In genomic region chr1:56967900-56968832, GRCh38 we compare ENCODE assay signal across 10 cellular contexts. TPM values are rescaled to one million over a fixed set of nuclear protein-coding genes. Genes with fewer than 3 reads are reported as not detected.
DNase-seq lines count a peak whose midpoint lies in the region; ATAC-seq and TF ChIP-seq lines count a peak whose summit lies in the region.
"Had no signal": no experiment of that assay in that cellular context is flagged by ENCODE, and none has a peak within 500 bp of the region (broad histone marks: within the 10 kb centered on the region; RNA-seq: fewer than 3 reads in every experiment).

No MANE protein-coding gene starts in this region.

- DNase-seq in stimulated activated CD4-positive, alpha-beta T cell treated with anti-CD3 and anti-CD28 coated beads, Interleukin-15, amount 100 ng/mL, for 24 hours, result peak; percentile 16
- DNase-seq in stimulated activated CD4-positive, alpha-beta T cell treated with anti-CD3 and anti-CD28 coated beads, Interleukin-4, amount 100 ng/mL, for 24 hours, result no peak
- DNase-seq in Panc1 (ENCODE audit: low read depth, low spot score), result no peak
- DNase-seq in heart right ventricle, result peak; percentile 9 to 23
- peak in 1 of 2 donors; percentile 24 for DNase-seq in upper lobe of left lung
- DNase-seq in coronary artery (ENCODE audit: low spot score), result no peak
- DNase-seq: stimulated activated naive CD4-positive, alpha-beta T cell treated with Interleukin-2 at 50 U/mL for 16 hours had no signal

- H3K27me3 ChIP-seq in Panc1 (ENCODE audit: control insufficient read depth, insufficient read depth, low read length) (peaks cover 2% of the 10 kb centered on the region; the same call in 1 of the 2 replicates), heart right ventricle (peaks cover 0 to 3% (median 0%) of the 10 kb centered on the region in 7 donors), upper lobe of left lung (no peaks in the 10 kb centered on the region)
- H3K27me3 ChIP-seq: neutrophil had no signal

- CTCF ChIA-PET in Panc1 (lab: Charles Lee), result no interaction called here

- no TSS peak for BruUV-seq in Panc1 (replicated peaks; lab: Mats Ljungman, UMichigan)

- TF ChIP-seq CTCF in Panc1 (IDR thresholded peaks at IDR 0.05) (peak; percentile 70), heart right ventricle (IDR thresholded peaks at IDR 0.05) (peak in 7 of 9 donors; percentile 39 to 60 (median 46)), upper lobe of left lung (IDR thresholded peaks at IDR 0.05) (peak in 4 of 6 experiments; percentile 27 to 39 (median 34)), coronary artery (IDR thresholded peaks at IDR 0.05) (no peak)

- 45 to 48% methylated on average over 15 of the region's 15 CpGs for WGBS in heart right ventricle, 2 donors
- 35 to 39% methylated on average over 15 of the region's 15 CpGs for WGBS in upper lobe of left lung, 2 donors

- POLR2A ChIA-PET in Panc1 (lab: Charles Lee), result no interaction called here

- ATAC-seq in Panc1 (no peak), heart right ventricle (no peak), upper lobe of left lung (ENCODE audit: low FRiP score in 2 of 2) (no peak), GM18873 (IDR thresholded peaks at IDR 0.05; ENCODE audit: low FRiP score, unreplicated experiment) (no peak), GM18870 (IDR thresholded peaks at IDR 0.05; ENCODE audit: unreplicated experiment) (no peak)

- TF ChIP-seq POLR2A in upper lobe of left lung (IDR thresholded peaks at IDR 0.05), result no peak

- H3K4me3 ChIP-seq in Panc1 (ENCODE audit: low read depth in 2 of 2, low read length in 2 of 2) (no peak overlapping the region), heart right ventricle (no peak overlapping the region), upper lobe of left lung (no peak overlapping the region), coronary artery (no peak overlapping the region)

- no peak overlapping the region for H3K27ac ChIP-seq in Panc1 (ENCODE audit: low read length)
- H3K27ac ChIP-seq in heart right ventricle, result no peak overlapping the region
- no peak overlapping the region for H3K27ac ChIP-seq in upper lobe of left lung
- no peak overlapping the region for H3K27ac ChIP-seq in coronary artery
- H3K27ac ChIP-seq: neutrophil had no signal

- intact Hi-C loops in Panc1 (cut with micrococcal nuclease; ENCODE audit: unreplicated experiment) (loop anchor here (10.0 kb wide), 1 partner anchor 133 kb away; no protein-coding TSS in a partner anchor), heart right ventricle (cut with DNase I) (loop anchor here in 3 of 10 donors (5.0 to 10.0 kb wide), 3 partner anchors 113 to 136 kb away; partner anchors contain the start of gene C8A (in 1 of the 3))

- H3K4me1 ChIP-seq in Panc1 (ENCODE audit: control insufficient read depth, insufficient read depth, low read length) (no peaks in the 10 kb centered on the region), heart right ventricle (no peaks in the 10 kb centered on the region), upper lobe of left lung (no peaks in the 10 kb centered on the region)

- TF ChIP-seq EP300 in upper lobe of left lung (IDR thresholded peaks at IDR 0.05), result no peak

- H3K36me3 ChIP-seq in Panc1 (ENCODE audit: control insufficient read depth, insufficient read depth, low read length), result no peaks in the 10 kb centered on the region
- no peaks in the 10 kb centered on the region for H3K36me3 ChIP-seq in heart right ventricle
- no peaks in the 10 kb centered on the region for H3K36me3 ChIP-seq in upper lobe of left lung
- H3K36me3 ChIP-seq: neutrophil had no signal

- H3K9me3 ChIP-seq in Panc1 (ENCODE audit: control insufficient read depth, insufficient read depth, low read depth, low read length), result no peaks in the 10 kb centered on the region
- peaks cover 0 to 5% (median 0%) of the 10 kb centered on the region in 11 donors for H3K9me3 ChIP-seq in heart right ventricle
- H3K9me3 ChIP-seq in upper lobe of left lung, result no peaks in the 10 kb centered on the region
- H3K9me3 ChIP-seq: neutrophil had no signal

- in situ Hi-C loops in Panc1 (cut with HindIII; ENCODE audit: low pct_unique_long_range_greater_than_20kb, low sequenced_read_pairs), result no loop called here

RNA-seq across cellular contexts. Expression of gene C8B, which starts 2.4 kb away (rescaled TPM):
- total RNA-seq in Panc1 (2021; ENCODE audit: unreplicated experiment), result not detected
- not detected for polyA plus RNA-seq in Panc1 (2012; ENCODE audit: insufficient read length)
- not detected for total RNA-seq in heart right ventricle
- not detected for polyA plus RNA-seq in heart right ventricle
- 1 to 10 TPM in 2 of 6 donors, under 1 TPM in 3, not detected in 1; 0.26 to 9.6 (median 0.98) TPM for total RNA-seq in upper lobe of left lung

Comparison
In these comparisons a context has a peak if more than half of its experiments do, and no peak if none do; other contexts are left out.
1. DNase-seq: peak in stimulated activated CD4-positive, alpha-beta T cell treated with anti-CD3 and anti-CD28 coated beads, Interleukin-15, amount 100 ng/mL, for 24 hours (single experiment) and heart right ventricle (2 of 2); none in stimulated activated CD4-positive, alpha-beta T cell treated with anti-CD3 and anti-CD28 coated beads, Interleukin-4, amount 100 ng/mL, for 24 hours (single experiment), Panc1 (single experiment) and coronary artery (single experiment).